ENCODE assay signal across 1 cellular context in genomic region chr3:89246326-89246725, GRCh38.
TF ChIP-seq lines count a peak whose summit lies in the region.

No MANE protein-coding gene starts in this region.

TF ChIP-seq in SK-N-SH, 30 proteins besides CTCF, POLR2A, EP300 and RAD21 (continued from another document):
- no peak for TF ChIP-seq RCOR1 (IDR thresholded peaks at IDR 0.05; ENCODE audit: low read length)
- TF ChIP-seq USF2 (IDR thresholded peaks at IDR 0.05; ENCODE audit: borderline replicate concordance, low read depth, low read length), result no peak
- no peak for TF ChIP-seq SIN3A (IDR thresholded peaks at IDR 0.05; ENCODE audit: borderline replicate concordance, low read depth, low read length)
- TF ChIP-seq TEAD4 (IDR thresholded peaks at IDR 0.05; ENCODE audit: borderline replicate concordance, insufficient read depth), result no peak
- TF ChIP-seq YY1 (IDR thresholded peaks at IDR 0.05; ENCODE audit: low read depth), result no peak
- no peak for TF ChIP-seq FOXJ3 (CRISPR knock-in tag; IDR thresholded peaks at IDR 0.05)
TF ChIP-seq in SK-N-SH: peak in this region for 0.
